17 cellular contexts compared by ENCODE assay signal in genomic region chr3:144011251-144011799, GRCh38.
"Had no signal": no experiment of that assay in that cellular context is flagged by ENCODE, and none has a peak within 500 bp of the region (broad histone marks: within the 10 kb centered on the region; RNA-seq: fewer than 3 reads in every experiment).

No MANE protein-coding gene starts in this region.

- H3K36me3 ChIP-seq: esophagus squamous epithelium, gastrocnemius medialis, neutrophil, sigmoid colon, thyroid gland had no signal

- H3K4me3 ChIP-seq: esophagus squamous epithelium, gastrocnemius medialis, sigmoid colon, thyroid gland had no signal

- DNase-seq: activated CD4-positive, alpha-beta T cell treated with anti-CD3 and anti-CD28 coated beads, Interleukin-2, amount 10 ng/mL, durations not matched to agents 24 days and 14 days; activated CD8-positive, alpha-beta T cell treated with anti-CD3 and anti-CD28 coated beads for 36 hours; activated naive CD4-positive, alpha-beta T cell treated with anti-CD3 and anti-CD28 coated beads for 36 hours; activated T-cell treated with anti-CD3 and anti-CD28 coated beads, Interleukin-2, amount 50 U/mL, for 24 hours; aorta; cerebellar nuclear complex; dermis blood vessel endothelial cell; effector memory CD4-positive, alpha-beta T cell; esophagus squamous epithelium; gastrocnemius medialis; head of caudate nucleus; kidney; sigmoid colon; stimulated activated CD8-positive, alpha-beta memory T cell treated with anti-CD3 and anti-CD28 coated beads, Interleukin-4, amount 100 ng/mL, for 48 hours; stimulated activated naive CD4-positive, alpha-beta T cell; thyroid gland had no signal

- H3K27me3 ChIP-seq: esophagus squamous epithelium, gastrocnemius medialis, neutrophil, sigmoid colon, thyroid gland had no signal

- H3K4me1 ChIP-seq: esophagus squamous epithelium, gastrocnemius medialis, sigmoid colon, thyroid gland had no signal

- H3K9me3 ChIP-seq: esophagus squamous epithelium, gastrocnemius medialis, neutrophil, sigmoid colon, thyroid gland had no signal

- H3K27ac ChIP-seq: esophagus squamous epithelium, gastrocnemius medialis, neutrophil, sigmoid colon, thyroid gland had no signal
